In genomic region chr6:82100763-82101162, GRCh38 we compare ENCODE assay signal across 8 cellular contexts.
DNase-seq lines count a peak whose midpoint lies in the region; ATAC-seq and TF ChIP-seq lines count a peak whose summit lies in the region.
"Not testable (repeated sequence)": the region's sequence is repeated elsewhere in the genome, so short reads cannot be mapped to it uniquely, and the experiment has no call there.

No MANE protein-coding gene starts in this region.

- not testable (repeated sequence) for H3K36me3 ChIP-seq in Caco-2 (ENCODE audit: control insufficient read depth, insufficient read depth, low read length); ES-I3 (ENCODE audit: insufficient read depth, low read length); HEK293 (ENCODE audit: control insufficient read depth in 2 of 2, insufficient read depth in 1 of 2, low read length in 2 of 2); PC-3 (ENCODE audit: low read depth, low read length); SJCRH30; endodermal cell (ENCODE audit: control insufficient read depth, insufficient read depth, low read length)

- peak overlapping the region; percentile 85 for H3K27ac Mint-ChIP-seq in Caco-2 (ENCODE audit: unreplicated experiment)
- not testable (repeated sequence) for H3K27ac Mint-ChIP-seq in endodermal cell; neural crest cell (ENCODE audit: unreplicated experiment)

- H3K9me2 ChIP-seq in PC-3 (replicated peaks; ENCODE audit: low read length) = not testable (repeated sequence)

- not testable (repeated sequence) for H3K9me3 Mint-ChIP-seq in Caco-2 (ENCODE audit: unreplicated experiment); neural crest cell
- H3K9me3 Mint-ChIP-seq in endodermal cell = peaks cover 37% of the 10 kb centered on the region

- peak overlapping the region; percentile 58 for H2AFZ ChIP-seq in PC-3 (ENCODE audit: low read length)

- ATAC-seq in PC-3 = not testable (repeated sequence)

- H3K4me3 Mint-ChIP-seq in Caco-2 (ENCODE audit: unreplicated experiment) = peak overlapping the region; percentile 72
- peak overlapping the region; percentile 52 for H3K4me3 Mint-ChIP-seq in endodermal cell
- H3K4me3 Mint-ChIP-seq in neural crest cell = peak overlapping the region; percentile 83

- DNase-seq in Caco-2; LNCaP clone FGC (ENCODE audit: low read depth); PC-3; SJCRH30; endodermal cell; neural crest cell (ENCODE audit: low read depth, low spot score): not testable (repeated sequence)

- H3K4me1 Mint-ChIP-seq in Caco-2 (ENCODE audit: low read depth, unreplicated experiment) (peaks cover 10% of the 10 kb centered on the region), endodermal cell (peaks cover 17% of the 10 kb centered on the region)
- not testable (repeated sequence) for H3K4me1 Mint-ChIP-seq in neural crest cell

- H3F3A ChIP-seq in PC-3 (ENCODE audit: low read length, unreplicated experiment) = not testable (repeated sequence)

- H3K36me3 Mint-ChIP-seq in Caco-2 (ENCODE audit: insufficient read depth, unreplicated experiment); neural crest cell (ENCODE audit: low read depth): not testable (repeated sequence)
- peaks cover 10% of the 10 kb centered on the region for H3K36me3 Mint-ChIP-seq in endodermal cell (ENCODE audit: low read depth)

- H3K4me3 ChIP-seq in Caco-2 (ENCODE audit: low read depth, low read length) = peak overlapping the region; percentile 39
- not testable (repeated sequence) for H3K4me3 ChIP-seq in HEK293 (ENCODE audit: low read depth, low read length)
- peak overlapping the region; percentile 49 for H3K4me3 ChIP-seq in LNCaP clone FGC (ENCODE audit: low read depth, low read length)
- H3K4me3 ChIP-seq in PC-3 (ENCODE audit: low read length) = peak overlapping the region; percentile 65
- H3K4me3 ChIP-seq in SJCRH30 = peak overlapping the region; percentile 52
- peak overlapping the region; percentile 40 for H3K4me3 ChIP-seq in endodermal cell (ENCODE audit: low read length)

- H3K4me2 ChIP-seq in PC-3 (ENCODE audit: low read length) = peak overlapping the region; percentile 71; the same call in 1 of the 2 replicates

- intact Hi-C loops in Caco-2 (cut with micrococcal nuclease; ENCODE audit: unreplicated experiment); PC-3 (cut with micrococcal nuclease): not testable (repeated sequence)

- POLR2A ChIA-PET in Caco-2 (lab: Charles Lee); HEK293 (lab: Yijun Ruan, JAX); PC-3 (lab: Charles Lee; ENCODE audit: unreplicated experiment): not testable (repeated sequence)

- WGBS in endodermal cell (ENCODE audit: insufficient coverage in 1 of 2, insufficient read length in 1 of 2), 2 experiments = 97% methylated on average over 1 of the region's 1 CpG; no CpG with 5 or more reads in 1 of the 2 experiments

- CTCF ChIA-PET in Caco-2 (lab: Charles Lee); PC-3 (lab: Charles Lee): not testable (repeated sequence)
- CTCF ChIA-PET in HEK293 (lab: Yijun Ruan, JAX) = interaction anchor here (0.6 kb wide), 1 partner anchor 1362 kb away, joined by 3 read pairs; no protein-coding TSS in a partner anchor

- not testable (repeated sequence) for H4K20me1 ChIP-seq in PC-3 (ENCODE audit: low read length)

- not testable (repeated sequence) for H3K9me3 ChIP-seq in Caco-2; ES-I3 (ENCODE audit: control insufficient read depth, insufficient read depth, low read length); HEK293 (ENCODE audit: control insufficient read depth, insufficient read depth, low read depth, low read length); PC-3 (ENCODE audit: low read length); SJCRH30 (replicated peaks)
- H3K9me3 ChIP-seq in endodermal cell (ENCODE audit: control insufficient read depth, low read length) = peaks cover 20% of the 10 kb centered on the region

- H3K27me3 Mint-ChIP-seq in Caco-2 (ENCODE audit: insufficient read depth, unreplicated experiment); endodermal cell (ENCODE audit: insufficient read depth); neural crest cell (ENCODE audit: low read depth): not testable (repeated sequence)

- BruUV-seq in Caco-2 (replicated peaks; lab: Mats Ljungman, UMichigan); PC-3 (replicated peaks; lab: Mats Ljungman, UMichigan): not testable (repeated sequence)

- not testable (repeated sequence) for H3K27ac ChIP-seq in HEK293 (ENCODE audit: extremely low read depth, low read depth, low read length); PC-3 (ENCODE audit: low read length); SJCRH30; endodermal cell (ENCODE audit: low read depth, low read length)

- not testable (repeated sequence) for TF ChIP-seq CTCF in Caco-2 (IDR thresholded peaks at IDR 0.05; ENCODE audit: insufficient read depth in 1 of 2, low read depth in 1 of 2, low read length in 1 of 2, severe bottlenecking in 1 of 2, unreplicated experiment in 1 of 2); HEK293 (tag by site-specific recombination; IDR thresholded peaks at IDR 0.05); LNCaP clone FGC (IDR thresholded peaks at IDR 0.05; ENCODE audit: control insufficient read depth, extremely low read depth, insufficient read depth); PC-3 (conservative IDR thresholded peaks at IDR 0.05; ENCODE audit: low read depth, low read length); endodermal cell (conservative IDR thresholded peaks at IDR 0.05); neural crest cell (conservative IDR thresholded peaks at IDR 0.05)

- H3K4me1 ChIP-seq in Caco-2 (peaks cover 14% of the 10 kb centered on the region), PC-3 (ENCODE audit: insufficient read depth, low read length) (peaks cover 16% of the 10 kb centered on the region)
- not testable (repeated sequence) for H3K4me1 ChIP-seq in ES-I3 (ENCODE audit: insufficient read depth, low read length); HEK293 (ENCODE audit: control insufficient read depth, insufficient read depth, low read length); SJCRH30; endodermal cell (ENCODE audit: control insufficient read depth, insufficient read depth, low read length)

- H3K79me2 ChIP-seq in PC-3 (ENCODE audit: low read length) = not testable (repeated sequence)

- H3K9ac ChIP-seq in ES-I3 (ENCODE audit: low read depth, low read length) = peak overlapping the region; percentile 70; the same call in 1 of the 2 replicates
- H3K9ac ChIP-seq in PC-3 (ENCODE audit: low read length); endodermal cell (ENCODE audit: extremely low read depth, low read length, poor library complexity, severe bottlenecking): not testable (repeated sequence)

- not testable (repeated sequence) for H3K27me3 ChIP-seq in Caco-2 (replicated peaks; ENCODE audit: control insufficient read depth, insufficient read depth, low read length); PC-3 (ENCODE audit: low read length); SJCRH30; endodermal cell (ENCODE audit: control insufficient read depth, insufficient read depth, low read length, poor library complexity, severe bottlenecking)

TF ChIP-seq in HEK293, 187 proteins besides CTCF, POLR2A, EP300 and RAD21:
- peak; percentile 70 for TF ChIP-seq SETDB1 (IDR thresholded peaks at IDR 0.05; ENCODE audit: insufficient read length, low read length)
- peak; percentile 60; the same call in 1 of the 2 replicates for TF ChIP-seq ZNF580 (tag by site-specific recombination; IDR thresholded peaks at IDR 0.05)
- TF ChIP-seq, protein P1, sequence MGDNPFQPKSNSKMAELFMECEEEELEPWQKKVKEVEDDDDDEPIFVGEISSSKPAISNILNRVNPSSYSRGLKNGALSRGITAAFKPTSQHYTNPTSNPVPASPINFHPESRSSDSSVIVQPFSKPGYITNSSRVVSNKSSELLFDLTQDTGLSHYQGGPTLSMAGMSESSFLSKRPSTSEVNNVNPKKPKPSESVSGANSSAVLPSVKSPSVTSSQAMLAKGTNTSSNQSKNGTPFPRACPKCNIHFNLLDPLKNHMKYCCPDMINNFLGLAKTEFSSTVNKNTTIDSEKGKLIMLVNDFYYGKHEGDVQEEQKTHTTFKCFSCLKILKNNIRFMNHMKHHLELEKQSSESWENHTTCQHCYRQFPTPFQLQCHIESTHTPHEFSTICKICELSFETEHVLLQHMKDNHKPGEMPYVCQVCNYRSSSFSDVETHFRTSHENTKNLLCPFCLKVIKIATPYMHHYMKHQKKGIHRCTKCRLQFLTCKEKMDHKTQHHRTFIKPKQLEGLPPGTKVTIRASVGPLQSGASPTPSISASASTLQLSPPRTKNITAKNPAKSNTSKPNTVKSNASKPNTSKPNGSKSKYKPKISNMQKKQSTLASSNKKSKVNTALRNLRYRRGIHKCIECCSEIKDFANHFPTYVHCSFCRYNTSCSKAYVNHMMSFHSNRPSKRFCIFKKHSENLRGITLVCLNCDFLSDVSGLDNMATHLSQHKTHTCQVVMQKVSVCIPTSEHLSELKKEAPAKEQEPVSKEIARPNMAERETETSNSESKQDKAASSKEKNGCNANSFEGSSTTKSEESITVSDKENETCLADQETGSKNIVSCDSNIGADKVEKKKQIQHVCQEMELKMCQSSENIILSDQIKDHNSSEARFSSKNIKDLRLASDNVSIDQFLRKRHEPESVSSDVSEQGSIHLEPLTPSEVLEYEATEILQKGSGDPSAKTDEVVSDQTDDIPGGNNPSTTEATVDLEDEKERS (tag by site-specific recombination; IDR thresholded peaks at IDR 0.05) = peak; percentile 50; the same call in 1 of the 2 replicates
- peak; percentile 95 for TF ChIP-seq ZNF146 (tag by site-specific recombination; IDR thresholded peaks at IDR 0.05)
